In genomic region chr9:137222190-137223077, GRCh38 we compare ENCODE assay signal across 8 cellular contexts. TPM values are rescaled to one million over a fixed set of nuclear protein-coding genes. Genes with fewer than 3 reads are reported as not detected.
DNase-seq lines count a peak whose midpoint lies in the region; ATAC-seq and TF ChIP-seq lines count a peak whose summit lies in the region.

Gene RNF208 (minus strand): TSS chr9:137222240. CDS start chr9:137221212, 1,028 bp downstream.

- DNase-seq in ELR (ENCODE audit: low read depth): peak; percentile 28
- peak; percentile 65 for DNase-seq in activated T-cell treated with anti-CD3 and anti-CD28 coated beads, Interleukin-2, amount 50 U/mL, for 24 hours
- DNase-seq in heart right ventricle: peak in 1 of 2 donors; percentile 45
- no peak for DNase-seq in gastrocnemius medialis
- no peak for DNase-seq in NCI-H2196 (lab: John Stamatoyannopoulos, UW; ENCODE audit: unreplicated experiment)
- no peak for DNase-seq in HCEC 1CT
- no peak for DNase-seq in globus pallidus (ENCODE audit: low spot score)

- H3K36me3 Mint-ChIP-seq in activated T-cell treated with anti-CD3 and anti-CD28 coated beads, Interleukin-2, amount 50 U/mL, for 24 hours (ENCODE audit: low read depth): peaks cover 8% of the 10 kb centered on the region

- WGBS in heart right ventricle, 2 donors: 5% methylated on average over 57 to 81 of the region's 88 CpGs

- H3K4me3 Mint-ChIP-seq in activated T-cell treated with anti-CD3 and anti-CD28 coated beads, Interleukin-2, amount 50 U/mL, for 24 hours: peak within 1 kb of the TSS; percentile 81

- H3K4me1 Mint-ChIP-seq in activated T-cell treated with anti-CD3 and anti-CD28 coated beads, Interleukin-2, amount 50 U/mL, for 24 hours (ENCODE audit: low read depth): peaks cover 11% of the 10 kb centered on the region

- in situ Hi-C loops in gastrocnemius medialis (cut with MboI; ENCODE audit: low sequenced_read_pairs in 4 of 4): loop anchor here in 1 of 4 donors (10.0 kb wide), 1 partner anchor 98 kb away; no protein-coding TSS in a partner anchor

- TF ChIP-seq CTCF in heart right ventricle (IDR thresholded peaks at IDR 0.05): peak in 1 of 9 donors; percentile 5
- no peak for TF ChIP-seq CTCF in gastrocnemius medialis (IDR thresholded peaks at IDR 0.05 in 4 of 5, conservative IDR thresholded peaks at IDR 0.05 in 1 of 5)

- H3K4me1 ChIP-seq in heart right ventricle: peaks cover 17 to 52% (median 37%) of the 10 kb centered on the region in 9 donors
- peaks cover 11 to 26% of the 10 kb centered on the region in 2 donors for H3K4me1 ChIP-seq in gastrocnemius medialis

- H3K4me3 ChIP-seq in heart right ventricle (peak within 1 kb of the TSS; percentile 44 to 94 (median 71)), gastrocnemius medialis (peak within 1 kb of the TSS; percentile 63 to 94 (median 82))

- ATAC-seq in HG02970 (IDR thresholded peaks at IDR 0.05; ENCODE audit: low FRiP score, unreplicated experiment) (peak; percentile 4), heart right ventricle (peak; percentile 1 to 12 (median 3)), gastrocnemius medialis (peak; percentile 14 to 31)

- H3K9me3 ChIP-seq in heart right ventricle: no peaks in the 10 kb centered on the region
- H3K9me3 ChIP-seq in gastrocnemius medialis: no peaks in the 10 kb centered on the region

- peaks cover 0 to 5% (median 0%) of the 10 kb centered on the region in 7 donors for H3K27me3 ChIP-seq in heart right ventricle
- H3K27me3 ChIP-seq in gastrocnemius medialis: peaks cover 0 to 4% (median 2%) of the 10 kb centered on the region in 3 donors

- H3K27ac ChIP-seq in heart right ventricle (peak within 1 kb of the TSS; percentile 70 to 96 (median 92)), gastrocnemius medialis (peak within 1 kb of the TSS; percentile 87 to 93 (median 90))

- intact Hi-C loops in heart right ventricle (cut with DNase I) (loop anchor here in 7 of 10 donors (1.0 to 5.0 kb wide), 5 partner anchors 18 to 35 kb away; partner anchors contain the start of genes ANAPC2 (in 6 of the 7), SSNA1 (in 6 of the 7), TPRN (in 1 of the 7) and TUBB4B (in 1 of the 7)), gastrocnemius medialis (cut with DNase I; ENCODE audit: low total_unique reads) (loop anchor here (1.0 to 5.0 kb wide), 4 partner anchors 22 to 45 kb away; partner anchors contain the start of genes ANAPC2, NELFB, SSNA1 and TPRN)

- H3K36me3 ChIP-seq in heart right ventricle: no peaks in the 10 kb centered on the region
- H3K36me3 ChIP-seq in gastrocnemius medialis: no peaks in the 10 kb centered on the region

- no peaks in the 10 kb centered on the region for H3K9me3 Mint-ChIP-seq in activated T-cell treated with anti-CD3 and anti-CD28 coated beads, Interleukin-2, amount 50 U/mL, for 24 hours

- H3K27me3 Mint-ChIP-seq in activated T-cell treated with anti-CD3 and anti-CD28 coated beads, Interleukin-2, amount 50 U/mL, for 24 hours: peaks cover 1% of the 10 kb centered on the region

- H3K27ac Mint-ChIP-seq in activated T-cell treated with anti-CD3 and anti-CD28 coated beads, Interleukin-2, amount 50 U/mL, for 24 hours: peak within 1 kb of the TSS; percentile 84

- peak in 1 of 2 donors; percentile 7 for TF ChIP-seq POLR2A in gastrocnemius medialis (IDR thresholded peaks at IDR 0.05)

RNA-seq across cellular contexts. Expression of gene RNF208, which starts in this region (rescaled TPM):
- total RNA-seq in heart right ventricle: 10 to 100 TPM; 20.7 to 34.5 (median 24.1) TPM
- polyA plus RNA-seq in heart right ventricle: 10 to 100 TPM; 14.2 to 83.8 TPM
- 1 to 10 TPM; 1.1 to 6.5 (median 1.5) TPM for total RNA-seq in gastrocnemius medialis

Comparison
In these comparisons a context has a peak if more than half of its experiments do, and no peak if none do; other contexts are left out.
1. DNase-seq: peak in ELR (single experiment) and activated T-cell treated with anti-CD3 and anti-CD28 coated beads, Interleukin-2, amount 50 U/mL, for 24 hours (single experiment); none in gastrocnemius medialis (0 of 2), NCI-H2196 (single experiment), HCEC 1CT (single experiment) and globus pallidus (single experiment).
2. Peak in every context shown above with its lines, with median percentiles within 50 percentile points of each other: ATAC-seq.